ENCODE assay signal across 14 cellular contexts in the genomic region with DNA sequence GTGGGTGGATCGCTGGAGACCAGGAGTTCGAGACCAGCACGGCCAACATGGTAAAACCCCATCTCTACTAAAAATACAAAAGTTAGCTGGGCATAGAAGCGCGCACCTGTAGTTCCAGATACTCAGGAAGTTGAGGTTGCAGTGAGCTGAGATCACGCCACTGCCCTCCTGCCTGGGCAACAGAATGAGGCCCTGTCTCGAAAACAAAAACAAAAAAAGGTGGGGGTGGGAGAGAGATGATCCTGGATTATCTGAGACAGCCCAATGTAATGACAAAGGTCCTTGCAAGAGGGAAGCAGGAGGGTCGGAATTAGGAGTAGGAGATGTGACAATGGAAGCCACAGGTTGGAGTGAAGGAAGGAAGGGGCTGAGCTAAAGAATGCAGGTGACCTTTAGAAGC.
A peak's percentile ranks its signal among the peaks of the same experiment; 100 is the strongest.
DNase-seq lines count a peak whose midpoint lies in the region; ATAC-seq and TF ChIP-seq lines count a peak whose summit lies in the region.
"Had no signal": no experiment of that assay in that cellular context is flagged by ENCODE, and none has a peak within 500 bp of the region (broad histone marks: within the 10 kb centered on the region; RNA-seq: fewer than 3 reads in every experiment).

No MANE protein-coding gene starts in this region.

- H3K9me3 Mint-ChIP-seq in activated T-helper 17 cell treated with anti-CD3 and anti-CD28 coated beads, Interleukin-2, amount 50 U/mL, for 72 hours, result no peaks in the 10 kb centered on the region
- H3K9me3 Mint-ChIP-seq in naive thymus-derived CD8-positive, alpha-beta T cell, result no peaks in the 10 kb centered on the region

- POLR2A ChIA-PET in naive thymus-derived CD8-positive, alpha-beta T cell (lab: Charles Lee), result interaction anchor here (1.2 to 1.6 kb wide), 2 partner anchors 22 to 57 kb away, joined by 3 to 4 read pairs; no protein-coding TSS in a partner anchor

- peaks cover 29% of the 10 kb centered on the region for H3K36me3 ChIP-seq in DOHH2 (ENCODE audit: control insufficient read depth, low read length)

- H3K4me3 ChIP-seq in DOHH2 (ENCODE audit: low read length), result peak overlapping the region; percentile 52

- peaks cover 72% of the 10 kb centered on the region for H3K36me3 Mint-ChIP-seq in activated T-helper 17 cell treated with anti-CD3 and anti-CD28 coated beads, Interleukin-2, amount 50 U/mL, for 72 hours (ENCODE audit: low read depth)
- H3K36me3 Mint-ChIP-seq in naive thymus-derived CD8-positive, alpha-beta T cell, result peaks cover 0 to 23% (median 13%) of the 10 kb centered on the region in 3 donors

- peaks cover 46% of the 10 kb centered on the region for H3K4me1 Mint-ChIP-seq in activated T-helper 17 cell treated with anti-CD3 and anti-CD28 coated beads, Interleukin-2, amount 50 U/mL, for 72 hours
- peaks cover 28 to 70% (median 45%) of the 10 kb centered on the region in 4 donors for H3K4me1 Mint-ChIP-seq in naive thymus-derived CD8-positive, alpha-beta T cell

- H3K9me3 ChIP-seq in DOHH2 (ENCODE audit: control insufficient read depth, insufficient read depth, low read length), result no peaks in the 10 kb centered on the region

- H3K9me2 ChIP-seq in DOHH2 (replicated peaks; ENCODE audit: control insufficient read depth, low read length), result no peaks in the 10 kb centered on the region

- ATAC-seq in HG03159 (IDR thresholded peaks at IDR 0.05; ENCODE audit: unreplicated experiment), result peak; percentile 45
- peak; percentile 60 for ATAC-seq in activated T-helper 17 cell treated with anti-CD3 and anti-CD28 coated beads, Interleukin-2, amount 50 U/mL, for 72 hours (replicated peaks)
- ATAC-seq in naive thymus-derived CD8-positive, alpha-beta T cell, result peak in 1 of 2 donors; percentile 24

- H3K27me3 Mint-ChIP-seq in activated T-helper 17 cell treated with anti-CD3 and anti-CD28 coated beads, Interleukin-2, amount 50 U/mL, for 72 hours, result no peaks in the 10 kb centered on the region
- H3K27me3 Mint-ChIP-seq in naive thymus-derived CD8-positive, alpha-beta T cell, result no peaks in the 10 kb centered on the region

- H3F3A ChIP-seq in DOHH2 (ENCODE audit: control insufficient read depth, insufficient read depth), result peaks cover 14% of the 10 kb centered on the region

- H3K27ac Mint-ChIP-seq in activated T-helper 17 cell treated with anti-CD3 and anti-CD28 coated beads, Interleukin-2, amount 50 U/mL, for 72 hours, result peak overlapping the region; percentile 93
- peak overlapping the region; percentile 88 to 98 (median 94) for H3K27ac Mint-ChIP-seq in naive thymus-derived CD8-positive, alpha-beta T cell

- H3K4me1 ChIP-seq in DOHH2 (ENCODE audit: control insufficient read depth, low read length), result peaks cover 59% of the 10 kb centered on the region

- TF ChIP-seq CTCF in DOHH2 (IDR thresholded peaks at IDR 0.05; ENCODE audit: low read depth, low read length, poor library complexity, severe bottlenecking), result no peak

- peak overlapping the region; percentile 90 for H3K27ac ChIP-seq in DOHH2 (ENCODE audit: low read depth, low read length)

- H3K4me2 ChIP-seq in DOHH2 (ENCODE audit: low read length), result peak overlapping the region; percentile 91

- peaks cover 28% of the 10 kb centered on the region for H3K79me2 ChIP-seq in DOHH2 (ENCODE audit: control insufficient read depth, low read length)

- peak overlapping the region; percentile 68 for H3K4me3 Mint-ChIP-seq in activated T-helper 17 cell treated with anti-CD3 and anti-CD28 coated beads, Interleukin-2, amount 50 U/mL, for 72 hours
- peak overlapping the region; percentile 6 to 81 (median 72) for H3K4me3 Mint-ChIP-seq in naive thymus-derived CD8-positive, alpha-beta T cell

- no peaks in the 10 kb centered on the region for H3K27me3 ChIP-seq in DOHH2 (ENCODE audit: control insufficient read depth, low read length)

- no peaks in the 10 kb centered on the region for H4K20me1 ChIP-seq in DOHH2 (ENCODE audit: control insufficient read depth, insufficient read depth, low read depth, low read length)

- peak in 2 of 10 donors; percentile 5 to 6 for DNase-seq in naive thymus-derived CD8-positive, alpha-beta T cell
- DNase-seq in SK-N-DZ (ENCODE audit: low spot score) (no peak), H4 (ENCODE audit: low spot score) (no peak), NCI-H446 treated with DMSO at 0.1 percent for 48 hours (lab: John Stamatoyannopoulos, UW) (no peak), NCI-H1694 (lab: John Stamatoyannopoulos, UW) (no peak)
- DNase-seq: Calu3; caudate nucleus; Karpas-422; mesenchymal stem cell; OCI-M1; stimulated activated CD4-positive, alpha-beta T cell treated with anti-CD3 and anti-CD28 coated beads, Interleukin-4, amount 100 ng/mL, for 4 hours had no signal
